In the genomic region with DNA sequence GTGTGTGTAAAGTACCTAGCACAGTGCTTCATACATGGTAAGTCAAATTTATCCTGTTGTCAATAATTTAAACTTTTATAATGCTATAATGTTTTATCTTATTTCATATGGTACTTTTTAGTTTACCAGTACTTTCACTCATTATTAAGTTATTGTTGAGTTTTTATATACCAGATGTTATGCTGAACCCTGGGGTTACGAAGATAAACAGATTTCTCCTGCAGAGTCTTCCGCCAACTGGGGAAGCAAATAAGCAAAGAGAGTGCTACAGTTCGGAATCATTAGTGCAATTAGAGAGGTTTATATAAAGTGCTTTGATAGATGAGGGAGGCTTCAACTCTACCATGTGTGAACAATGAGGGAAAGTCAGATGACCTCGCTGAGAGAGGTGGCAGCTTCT, we compare ENCODE assay signal across 16 cellular contexts.
DNase-seq lines count a peak whose midpoint lies in the region; TF ChIP-seq lines count a peak whose summit lies in the region.
"Had no signal": no experiment of that assay in that cellular context is flagged by ENCODE, and none has a peak within 500 bp of the region (broad histone marks: within the 10 kb centered on the region; RNA-seq: fewer than 3 reads in every experiment).

No MANE protein-coding gene starts in this region.

- no peaks in the 10 kb centered on the region for H3K9me3 Mint-ChIP-seq in HFFc6
- H3K9me3 Mint-ChIP-seq: CD4-positive, alpha-beta T cell; CD8-positive, alpha-beta T cell had no signal

- H3K18ac ChIP-seq in mesendoderm (ENCODE audit: low read length), result no peak overlapping the region

- H3K27me3 ChIP-seq in BE2C (no peaks in the 10 kb centered on the region), MM.1S (replicated peaks; ENCODE audit: insufficient read depth, low read length) (no peaks in the 10 kb centered on the region), SK-N-SH (ENCODE audit: insufficient read depth) (no peaks in the 10 kb centered on the region), mesendoderm (ENCODE audit: insufficient read depth, low read length, poor library complexity) (no peaks in the 10 kb centered on the region)
- H3K27me3 ChIP-seq: BLaER1 treated with 17β-estradiol and CSF1 and Interleukin-3, amounts not matched to agents 10 nM and 100 nM had no signal

- 77% methylated on average over 4 of the region's 4 CpGs for WGBS in SK-N-SH (ENCODE audit: low lambda C conversion rate)
- no CpG with 5 or more reads among the region's 4 CpGs for WGBS in mesendoderm (ENCODE audit: extremely low coverage, insufficient coverage, low lambda C conversion rate)

- TF ChIP-seq CTCF in BE2C (IDR thresholded peaks at IDR 0.05; ENCODE audit: low read depth, low read length) (no peak), MM.1S (IDR thresholded peaks at IDR 0.05; ENCODE audit: low read length) (no peak), SK-N-SH (IDR thresholded peaks at IDR 0.05) (no peak), HFFc6 (IDR thresholded peaks at IDR 0.05) (no peak)

- no peak overlapping the region for H2BK15ac ChIP-seq in mesendoderm (replicated peaks; ENCODE audit: low read depth)

- no peak; the same call in 1 of the 2 replicates for TF ChIP-seq RAD21 in SK-N-SH (IDR thresholded peaks at IDR 0.05; ENCODE audit: low read length)

- TF ChIP-seq EP300 in SK-N-SH (IDR thresholded peaks at IDR 0.05; ENCODE audit: borderline replicate concordance in 1 of 2, low read depth in 1 of 2, low read length in 1 of 2), result peak in 1 of 2 experiments; percentile 94; a peak in 2 of 4 replicates

- DNase-seq in BE2C (peak; percentile 9), MM.1S (peak; percentile 2), SK-N-SH (peak; percentile 65), T-helper 1 cell (no peak), HFFc6 (no peak), mesendoderm (no peak)
- DNase-seq: 8988T; ACHN; Caco-2; Calu3; CD4-positive, alpha-beta T cell; CD8-positive, alpha-beta T cell; DMS79 treated with DMSO at 0.1 percent for 48 hours; GF-D8 had no signal

- H2AFZ ChIP-seq in MM.1S (ENCODE audit: low read length) (no peak overlapping the region), SK-N-SH (ENCODE audit: low read depth) (no peak overlapping the region)

- H3K36me3 ChIP-seq in BE2C (no peaks in the 10 kb centered on the region; the same call in none of the 2 replicates), MM.1S (replicated peaks; ENCODE audit: insufficient read depth, low read length) (no peaks in the 10 kb centered on the region), SK-N-SH (replicated peaks in 1 of 2; ENCODE audit: control insufficient read depth in 1 of 2, insufficient read depth in 2 of 2, low read length in 1 of 2) (peaks cover 5 to 6% of the 10 kb centered on the region in 2 experiments), mesendoderm (ENCODE audit: control insufficient read depth, insufficient read depth, low read length) (no peaks in the 10 kb centered on the region)
- H3K36me3 ChIP-seq: BLaER1 treated with 17β-estradiol and CSF1 and Interleukin-3, amounts not matched to agents 10 nM and 100 nM had no signal

- H3K9me3 ChIP-seq in BE2C (no peaks in the 10 kb centered on the region), MM.1S (replicated peaks; ENCODE audit: insufficient read depth, low read length) (no peaks in the 10 kb centered on the region), SK-N-SH (no peaks in the 10 kb centered on the region)
- H3K9me3 ChIP-seq: BLaER1 treated with 17β-estradiol and CSF1 and Interleukin-3, amounts not matched to agents 10 nM and 100 nM had no signal

- H4K20me1 ChIP-seq in MM.1S (ENCODE audit: insufficient read depth, low read length) (no peaks in the 10 kb centered on the region), SK-N-SH (ENCODE audit: insufficient read depth) (no peaks in the 10 kb centered on the region)
- H4K20me1 ChIP-seq: BLaER1 treated with 17β-estradiol and CSF1 and Interleukin-3, amounts not matched to agents 10 nM and 100 nM had no signal

- no peak overlapping the region for H2BK5ac ChIP-seq in mesendoderm (ENCODE audit: low read length)

- H3K27ac ChIP-seq in MM.1S (ENCODE audit: low read length), result no peak overlapping the region
- H3K27ac ChIP-seq in SK-N-SH (ENCODE audit: low read depth in 2 of 2, low read length in 1 of 2), result peak overlapping the region in 1 of 2 experiments; percentile 97; a peak in 2 of 4 replicates
- no peak overlapping the region for H3K27ac ChIP-seq in mesendoderm (ENCODE audit: low read depth, low read length)
- H3K27ac ChIP-seq: BLaER1 treated with 17β-estradiol and CSF1 and Interleukin-3, amounts not matched to agents 10 nM and 100 nM; C4-2B had no signal

- no peaks in the 10 kb centered on the region for H3K27me3 Mint-ChIP-seq in HFFc6 (ENCODE audit: insufficient read depth)
- H3K27me3 Mint-ChIP-seq: CD4-positive, alpha-beta T cell had no signal

- H3K4me3 Mint-ChIP-seq in HFFc6, result no peak overlapping the region
- H3K4me3 Mint-ChIP-seq: CD4-positive, alpha-beta T cell; CD8-positive, alpha-beta T cell had no signal

- H3K79me1 ChIP-seq in mesendoderm (ENCODE audit: low read length), result no peaks in the 10 kb centered on the region

- no peak overlapping the region for H3K4ac ChIP-seq in mesendoderm (ENCODE audit: low read depth, low read length)

- peaks cover 5% of the 10 kb centered on the region for H3K36me3 Mint-ChIP-seq in HFFc6 (ENCODE audit: low read depth)
- H3K36me3 Mint-ChIP-seq: CD8-positive, alpha-beta T cell had no signal

- no peak overlapping the region for H3K27ac Mint-ChIP-seq in HFFc6
- H3K27ac Mint-ChIP-seq: CD4-positive, alpha-beta T cell; CD8-positive, alpha-beta T cell had no signal

- no peak overlapping the region for H4K5ac ChIP-seq in mesendoderm (ENCODE audit: low read length)

- H3K9ac ChIP-seq in MM.1S (ENCODE audit: low read length) (no peak overlapping the region), SK-N-SH (no peak overlapping the region), mesendoderm (ENCODE audit: low read length) (no peak overlapping the region)
- H3K9ac ChIP-seq: BLaER1 treated with 17β-estradiol and CSF1 and Interleukin-3, amounts not matched to agents 10 nM and 100 nM had no signal

- no peak overlapping the region for H3K23ac ChIP-seq in mesendoderm (ENCODE audit: low read length)

- POLR2A ChIA-PET in SK-N-SH (lab: Yijun Ruan, JAX), result interaction anchor here (1.1 kb wide), 1 partner anchor 66 kb away, joined by 8 read pairs; no protein-coding TSS in a partner anchor

- H3K79me2 ChIP-seq in MM.1S (ENCODE audit: low read length) (no peaks in the 10 kb centered on the region), SK-N-SH (ENCODE audit: insufficient read depth) (no peaks in the 10 kb centered on the region), mesendoderm (ENCODE audit: control insufficient read depth, insufficient read depth, low read length) (no peaks in the 10 kb centered on the region)

- CTCF ChIA-PET in SK-N-SH (lab: Yijun Ruan, JAX), result interaction anchor here (1.6 kb wide), 2 partner anchors 16 to 66 kb away, joined by 3 to 5 read pairs; no protein-coding TSS in a partner anchor

- H3F3A ChIP-seq in MM.1S (ENCODE audit: insufficient read depth, low read length), result no peaks in the 10 kb centered on the region
- no peaks in the 10 kb centered on the region for H3F3A ChIP-seq in SK-N-SH (replicated peaks; ENCODE audit: insufficient read depth)

- H3K4me1 ChIP-seq in BE2C (no peaks in the 10 kb centered on the region; the same call in 1 of the 2 replicates), MM.1S (ENCODE audit: low read length) (no peaks in the 10 kb centered on the region), SK-N-SH (ENCODE audit: control insufficient read depth in 1 of 2, insufficient read depth in 2 of 2, low read depth in 1 of 2, low read length in 1 of 2) (peaks cover 8 to 15% of the 10 kb centered on the region in 2 experiments; a peak in 3 of 4 replicates), mesendoderm (ENCODE audit: control insufficient read depth, low read depth, low read length) (no peaks in the 10 kb centered on the region)
- H3K4me1 ChIP-seq: BLaER1 treated with 17β-estradiol and CSF1 and Interleukin-3, amounts not matched to agents 10 nM and 100 nM; Caco-2 had no signal

- peaks cover 18% of the 10 kb centered on the region for H3K4me1 Mint-ChIP-seq in HFFc6 (ENCODE audit: low read depth)

- H3K4me2 ChIP-seq in MM.1S (ENCODE audit: low read depth, low read length), result no peak overlapping the region
- no peak overlapping the region for H3K4me2 ChIP-seq in SK-N-SH
- H3K4me2 ChIP-seq in mesendoderm (ENCODE audit: low read length), result no peak overlapping the region
- H3K4me2 ChIP-seq: BLaER1 treated with 17β-estradiol and CSF1 and Interleukin-3, amounts not matched to agents 10 nM and 100 nM had no signal

- H4K8ac ChIP-seq in mesendoderm (ENCODE audit: low read depth, low read length), result no peak overlapping the region

- no peak overlapping the region for H2AK5ac ChIP-seq in mesendoderm (ENCODE audit: low read length)

- no peak overlapping the region for H2BK120ac ChIP-seq in mesendoderm (ENCODE audit: low read depth, low read length)

- no peak overlapping the region for H3K4me3 ChIP-seq in BE2C (ENCODE audit: low read depth, low read length)
- H3K4me3 ChIP-seq in MM.1S (ENCODE audit: low read length), result no peak overlapping the region
- no peak overlapping the region for H3K4me3 ChIP-seq in SK-N-SH (ENCODE audit: low read depth in 2 of 2, low read length in 1 of 2)
- no peak overlapping the region for H3K4me3 ChIP-seq in mesendoderm (ENCODE audit: low read length)
- H3K4me3 ChIP-seq: BLaER1 treated with 17β-estradiol and CSF1 and Interleukin-3, amounts not matched to agents 10 nM and 100 nM had no signal

- no peak overlapping the region for H3K56ac ChIP-seq in mesendoderm (ENCODE audit: low read length)

- H3K9me2 ChIP-seq in MM.1S (replicated peaks; ENCODE audit: insufficient read depth, low read length), result no peaks in the 10 kb centered on the region
- no peaks in the 10 kb centered on the region for H3K9me2 ChIP-seq in SK-N-SH

TF ChIP-seq in SK-N-SH, 30 proteins besides CTCF, POLR2A, EP300 and RAD21 (continues in another document):
- TF ChIP-seq SMC3 (IDR thresholded peaks at IDR 0.05; ENCODE audit: low read depth, low read length), result no peak
- no peak for TF ChIP-seq TCF12 (IDR thresholded peaks at IDR 0.05)
- TF ChIP-seq NRF1 (IDR thresholded peaks at IDR 0.05; ENCODE audit: low read depth, low read length), result no peak
- no peak for TF ChIP-seq RXRA (IDR thresholded peaks at IDR 0.05; ENCODE audit: borderline replicate concordance, low read depth)
- no peak for TF ChIP-seq TEAD4 (IDR thresholded peaks at IDR 0.05; ENCODE audit: borderline replicate concordance, insufficient read depth)
- TF ChIP-seq SIN3A (IDR thresholded peaks at IDR 0.05; ENCODE audit: borderline replicate concordance, low read depth, low read length), result no peak
- no peak for TF ChIP-seq FOXM1 (IDR thresholded peaks at IDR 0.05; ENCODE audit: low read depth)
- TF ChIP-seq MXI1 (IDR thresholded peaks at IDR 0.05; ENCODE audit: low read depth, low read length), result peak; percentile 32; the same call in 1 of the 2 replicates

Comparison
In these comparisons a context has a peak if more than half of its experiments do, and no peak if none do; other contexts are left out.
1. DNase-seq: peak in BE2C (single experiment), MM.1S (single experiment) and SK-N-SH (single experiment); none in T-helper 1 cell (0 of 5), HFFc6 (single experiment) and mesendoderm (single experiment).